Comparison of ENCODE assay signal across 1 cellular context in genomic region chr11:61049066-61049382, GRCh38.
TF ChIP-seq lines count a peak whose summit lies in the region.

No MANE protein-coding gene starts in this region.

TF ChIP-seq in K562, 482 proteins besides CTCF, POLR2A, EP300 and RAD21:
- TF ChIP-seq NCOA6 (IDR thresholded peaks at IDR 0.05) (no peak), CBX2 (IDR thresholded peaks at IDR 0.05; ENCODE audit: insufficient read depth, low read length, poor library complexity, severe bottlenecking) (peak; percentile 45)
